ENCODE assay signal across 1 cellular context in genomic region chr11:69166186-69167115, GRCh38.
TF ChIP-seq lines count a peak whose summit lies in the region.

No MANE protein-coding gene starts in this region.

TF ChIP-seq in GM12878, 131 proteins besides CTCF, POLR2A, EP300 and RAD21 (continued from another document and continues in another):
- TF ChIP-seq, protein P1, sequence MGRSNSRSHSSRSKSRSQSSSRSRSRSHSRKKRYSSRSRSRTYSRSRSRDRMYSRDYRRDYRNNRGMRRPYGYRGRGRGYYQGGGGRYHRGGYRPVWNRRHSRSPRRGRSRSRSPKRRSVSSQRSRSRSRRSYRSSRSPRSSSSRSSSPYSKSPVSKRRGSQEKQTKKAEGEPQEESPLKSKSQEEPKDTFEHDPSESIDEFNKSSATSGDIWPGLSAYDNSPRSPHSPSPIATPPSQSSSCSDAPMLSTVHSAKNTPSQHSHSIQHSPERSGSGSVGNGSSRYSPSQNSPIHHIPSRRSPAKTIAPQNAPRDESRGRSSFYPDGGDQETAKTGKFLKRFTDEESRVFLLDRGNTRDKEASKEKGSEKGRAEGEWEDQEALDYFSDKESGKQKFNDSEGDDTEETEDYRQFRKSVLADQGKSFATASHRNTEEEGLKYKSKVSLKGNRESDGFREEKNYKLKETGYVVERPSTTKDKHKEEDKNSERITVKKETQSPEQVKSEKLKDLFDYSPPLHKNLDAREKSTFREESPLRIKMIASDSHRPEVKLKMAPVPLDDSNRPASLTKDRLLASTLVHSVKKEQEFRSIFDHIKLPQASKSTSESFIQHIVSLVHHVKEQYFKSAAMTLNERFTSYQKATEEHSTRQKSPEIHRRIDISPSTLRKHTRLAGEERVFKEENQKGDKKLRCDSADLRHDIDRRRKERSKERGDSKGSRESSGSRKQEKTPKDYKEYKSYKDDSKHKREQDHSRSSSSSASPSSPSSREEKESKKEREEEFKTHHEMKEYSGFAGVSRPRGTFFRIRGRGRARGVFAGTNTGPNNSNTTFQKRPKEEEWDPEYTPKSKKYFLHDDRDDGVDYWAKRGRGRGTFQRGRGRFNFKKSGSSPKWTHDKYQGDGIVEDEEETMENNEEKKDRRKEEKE (IDR thresholded peaks at IDR 0.05), result no peak
- TF ChIP-seq KLF5 (IDR thresholded peaks at IDR 0.05; ENCODE audit: partially characterized antibody) (no peak), YBX1 (IDR thresholded peaks at IDR 0.05) (no peak), BACH1 (IDR thresholded peaks at IDR 0.05; ENCODE audit: borderline replicate concordance) (peak; percentile 41; the same call in 1 of the 2 replicates), WRNIP1 (IDR thresholded peaks at IDR 0.05; ENCODE audit: borderline replicate concordance, low read depth, low read length) (no peak), IKZF1 (conservative IDR thresholded peaks at IDR 0.05) (peak; percentile 84), EGR1 (IDR thresholded peaks at IDR 0.05; ENCODE audit: borderline replicate concordance in 1 of 2, low read depth in 2 of 2, low read length in 2 of 2) (no peak), CHD2 (IDR thresholded peaks at IDR 0.05; ENCODE audit: borderline replicate concordance, low read depth, low read length) (peak; percentile 61; the same call in 1 of the 2 replicates), MAX (IDR thresholded peaks at IDR 0.05; ENCODE audit: low read depth, low read length) (no peak; the same call in 1 of the 2 replicates), ZBED1 (IDR thresholded peaks at IDR 0.05; ENCODE audit: borderline replicate concordance) (peak; percentile 69; the same call in 1 of the 2 replicates), KDM1A (IDR thresholded peaks at IDR 0.05; ENCODE audit: borderline replicate concordance) (no peak), TAF1 (IDR thresholded peaks at IDR 0.05; ENCODE audit: borderline replicate concordance, low read depth, low read length) (no peak), TCF12 (IDR thresholded peaks at IDR 0.05; ENCODE audit: low read depth, low read length) (peak; percentile 62), REST (IDR thresholded peaks at IDR 0.05; ENCODE audit: low read depth, low read length) (0 out of 2 replicates have a peak, but pooled peaks have one; percentile 8), ZNF384 (IDR thresholded peaks at IDR 0.05; ENCODE audit: borderline replicate concordance, low read depth, low read length) (no peak), FOXK2 (IDR thresholded peaks at IDR 0.05) (no peak), MEF2A (IDR thresholded peaks at IDR 0.05; ENCODE audit: insufficient read depth, low read depth, low read length) (peak; percentile 100), TCF3 (IDR thresholded peaks at IDR 0.05; ENCODE audit: borderline replicate concordance, insufficient read depth, low read depth, low read length) (no peak), FOS (IDR thresholded peaks at IDR 0.05; ENCODE audit: borderline replicate concordance, extremely low read depth, insufficient read length) (no peak), RAD51 (IDR thresholded peaks at IDR 0.05) (no peak), ATF7 (IDR thresholded peaks at IDR 0.05; ENCODE audit: low read depth) (peak; percentile 98), MTA3 (IDR thresholded peaks at IDR 0.05; ENCODE audit: borderline replicate concordance, low read length) (no peak; the same call in 1 of the 2 replicates), NFYA (IDR thresholded peaks at IDR 0.05; ENCODE audit: borderline replicate concordance, low read depth, low read length) (no peak), MXI1 (IDR thresholded peaks at IDR 0.05; ENCODE audit: low read depth, low read length) (0 out of 2 replicates have a peak, but pooled peaks have one; percentile 64), CREB1 (IDR thresholded peaks at IDR 0.05; ENCODE audit: low read depth) (0 out of 2 replicates have a peak, but pooled peaks have one; percentile 52), HDAC6 (IDR thresholded peaks at IDR 0.05; ENCODE audit: unreplicated experiment) (no peak), MYB (IDR thresholded peaks at IDR 0.05; ENCODE audit: borderline replicate concordance, low read depth, low read length) (no peak), RUNX3 (IDR thresholded peaks at IDR 0.05; ENCODE audit: low read length) (peak; percentile 88), POU2F2 (IDR thresholded peaks at IDR 0.05; ENCODE audit: borderline replicate concordance, low read depth, low read length) (0 out of 3 replicates have a peak, but pooled peaks have one; percentile 24), SMC3 (IDR thresholded peaks at IDR 0.05; ENCODE audit: borderline replicate concordance, low read length) (0 out of 2 replicates have a peak, but pooled peaks have one; percentile 12), SRF (IDR thresholded peaks at IDR 0.05; ENCODE audit: low read depth in 2 of 2, low read length in 2 of 2) (peak; percentile 57 to 97; a peak in 3 of 4 replicates), MEF2B (IDR thresholded peaks at IDR 0.05; ENCODE audit: partially characterized antibody, poor library complexity, severe bottlenecking) (peak; percentile 93), SIN3A (IDR thresholded peaks at IDR 0.05; ENCODE audit: low read depth, low read length) (no peak), CEBPB (IDR thresholded peaks at IDR 0.05; ENCODE audit: borderline replicate concordance in 1 of 2, low read depth in 2 of 2, low read length in 2 of 2) (no peak), EZH2 (IDR thresholded peaks at IDR 0.05; ENCODE audit: borderline replicate concordance, control insufficient read depth, low read depth, low read length) (no peak), NRF1 (conservative IDR thresholded peaks at IDR 0.05; ENCODE audit: low read depth, low read length) (no peak), ZNF24 (IDR thresholded peaks at IDR 0.05) (no peak), NFIC (IDR thresholded peaks at IDR 0.05; ENCODE audit: low read depth, low read length) (peak; percentile 86; the same call in 1 of the 2 replicates), PAX8 (IDR thresholded peaks at IDR 0.05) (no peak), ZZZ3 (IDR thresholded peaks at IDR 0.05; ENCODE audit: control insufficient read depth, insufficient read length, low read depth) (no peak), USF2 (IDR thresholded peaks at IDR 0.05; ENCODE audit: borderline replicate concordance, low read depth, low read length) (no peak), USF1 (IDR thresholded peaks at IDR 0.05; ENCODE audit: borderline replicate concordance, extremely low read length, insufficient read depth, low read depth, low read length) (no peak)
- TF ChIP-seq, protein P2, sequence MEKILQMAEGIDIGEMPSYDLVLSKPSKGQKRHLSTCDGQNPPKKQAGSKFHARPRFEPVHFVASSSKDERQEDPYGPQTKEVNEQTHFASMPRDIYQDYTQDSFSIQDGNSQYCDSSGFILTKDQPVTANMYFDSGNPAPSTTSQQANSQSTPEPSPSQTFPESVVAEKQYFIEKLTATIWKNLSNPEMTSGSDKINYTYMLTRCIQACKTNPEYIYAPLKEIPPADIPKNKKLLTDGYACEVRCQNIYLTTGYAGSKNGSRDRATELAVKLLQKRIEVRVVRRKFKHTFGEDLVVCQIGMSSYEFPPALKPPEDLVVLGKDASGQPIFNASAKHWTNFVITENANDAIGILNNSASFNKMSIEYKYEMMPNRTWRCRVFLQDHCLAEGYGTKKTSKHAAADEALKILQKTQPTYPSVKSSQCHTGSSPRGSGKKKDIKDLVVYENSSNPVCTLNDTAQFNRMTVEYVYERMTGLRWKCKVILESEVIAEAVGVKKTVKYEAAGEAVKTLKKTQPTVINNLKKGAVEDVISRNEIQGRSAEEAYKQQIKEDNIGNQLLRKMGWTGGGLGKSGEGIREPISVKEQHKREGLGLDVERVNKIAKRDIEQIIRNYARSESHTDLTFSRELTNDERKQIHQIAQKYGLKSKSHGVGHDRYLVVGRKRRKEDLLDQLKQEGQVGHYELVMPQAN (conservative IDR thresholded peaks at IDR 0.05), result no peak; the same call in 1 of the 2 replicates
- TF ChIP-seq, protein P3, sequence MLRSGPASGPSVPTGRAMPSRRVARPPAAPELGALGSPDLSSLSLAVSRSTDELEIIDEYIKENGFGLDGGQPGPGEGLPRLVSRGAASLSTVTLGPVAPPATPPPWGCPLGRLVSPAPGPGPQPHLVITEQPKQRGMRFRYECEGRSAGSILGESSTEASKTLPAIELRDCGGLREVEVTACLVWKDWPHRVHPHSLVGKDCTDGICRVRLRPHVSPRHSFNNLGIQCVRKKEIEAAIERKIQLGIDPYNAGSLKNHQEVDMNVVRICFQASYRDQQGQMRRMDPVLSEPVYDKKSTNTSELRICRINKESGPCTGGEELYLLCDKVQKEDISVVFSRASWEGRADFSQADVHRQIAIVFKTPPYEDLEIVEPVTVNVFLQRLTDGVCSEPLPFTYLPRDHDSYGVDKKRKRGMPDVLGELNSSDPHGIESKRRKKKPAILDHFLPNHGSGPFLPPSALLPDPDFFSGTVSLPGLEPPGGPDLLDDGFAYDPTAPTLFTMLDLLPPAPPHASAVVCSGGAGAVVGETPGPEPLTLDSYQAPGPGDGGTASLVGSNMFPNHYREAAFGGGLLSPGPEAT (IDR thresholded peaks at IDR 0.05; ENCODE audit: low read depth), result peak; percentile 75
- TF ChIP-seq, protein P4, sequence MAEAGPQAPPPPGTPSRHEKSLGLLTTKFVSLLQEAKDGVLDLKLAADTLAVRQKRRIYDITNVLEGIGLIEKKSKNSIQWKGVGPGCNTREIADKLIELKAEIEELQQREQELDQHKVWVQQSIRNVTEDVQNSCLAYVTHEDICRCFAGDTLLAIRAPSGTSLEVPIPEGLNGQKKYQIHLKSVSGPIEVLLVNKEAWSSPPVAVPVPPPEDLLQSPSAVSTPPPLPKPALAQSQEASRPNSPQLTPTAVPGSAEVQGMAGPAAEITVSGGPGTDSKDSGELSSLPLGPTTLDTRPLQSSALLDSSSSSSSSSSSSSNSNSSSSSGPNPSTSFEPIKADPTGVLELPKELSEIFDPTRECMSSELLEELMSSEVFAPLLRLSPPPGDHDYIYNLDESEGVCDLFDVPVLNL (IDR thresholded peaks at IDR 0.05; ENCODE audit: low read depth, low read length), result no peak
- TF ChIP-seq, protein P5, sequence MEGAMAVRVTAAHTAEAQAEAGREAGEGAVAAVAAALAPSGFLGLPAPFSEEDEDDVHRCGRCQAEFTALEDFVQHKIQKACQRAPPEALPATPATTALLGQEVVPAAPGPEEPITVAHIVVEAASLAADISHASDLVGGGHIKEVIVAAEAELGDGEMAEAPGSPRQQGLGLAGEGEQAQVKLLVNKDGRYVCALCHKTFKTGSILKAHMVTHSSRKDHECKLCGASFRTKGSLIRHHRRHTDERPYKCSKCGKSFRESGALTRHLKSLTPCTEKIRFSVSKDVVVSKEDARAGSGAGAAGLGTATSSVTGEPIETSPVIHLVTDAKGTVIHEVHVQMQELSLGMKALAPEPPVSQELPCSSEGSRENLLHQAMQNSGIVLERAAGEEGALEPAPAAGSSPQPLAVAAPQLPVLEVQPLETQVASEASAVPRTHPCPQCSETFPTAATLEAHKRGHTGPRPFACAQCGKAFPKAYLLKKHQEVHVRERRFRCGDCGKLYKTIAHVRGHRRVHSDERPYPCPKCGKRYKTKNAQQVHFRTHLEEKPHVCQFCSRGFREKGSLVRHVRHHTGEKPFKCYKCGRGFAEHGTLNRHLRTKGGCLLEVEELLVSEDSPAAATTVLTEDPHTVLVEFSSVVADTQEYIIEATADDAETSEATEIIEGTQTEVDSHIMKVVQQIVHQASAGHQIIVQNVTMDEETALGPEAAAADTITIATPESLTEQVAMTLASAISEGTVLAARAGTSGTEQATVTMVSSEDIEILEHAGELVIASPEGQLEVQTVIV (IDR thresholded peaks at IDR 0.05; ENCODE audit: borderline replicate concordance, partially characterized antibody), result no peak
- TF ChIP-seq, protein P6, sequence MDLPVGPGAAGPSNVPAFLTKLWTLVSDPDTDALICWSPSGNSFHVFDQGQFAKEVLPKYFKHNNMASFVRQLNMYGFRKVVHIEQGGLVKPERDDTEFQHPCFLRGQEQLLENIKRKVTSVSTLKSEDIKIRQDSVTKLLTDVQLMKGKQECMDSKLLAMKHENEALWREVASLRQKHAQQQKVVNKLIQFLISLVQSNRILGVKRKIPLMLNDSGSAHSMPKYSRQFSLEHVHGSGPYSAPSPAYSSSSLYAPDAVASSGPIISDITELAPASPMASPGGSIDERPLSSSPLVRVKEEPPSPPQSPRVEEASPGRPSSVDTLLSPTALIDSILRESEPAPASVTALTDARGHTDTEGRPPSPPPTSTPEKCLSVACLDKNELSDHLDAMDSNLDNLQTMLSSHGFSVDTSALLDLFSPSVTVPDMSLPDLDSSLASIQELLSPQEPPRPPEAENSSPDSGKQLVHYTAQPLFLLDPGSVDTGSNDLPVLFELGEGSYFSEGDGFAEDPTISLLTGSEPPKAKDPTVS (IDR thresholded peaks at IDR 0.05; ENCODE audit: low read depth, low read length), result no peak
